1 cellular context compared by ENCODE assay signal in the genomic region with DNA sequence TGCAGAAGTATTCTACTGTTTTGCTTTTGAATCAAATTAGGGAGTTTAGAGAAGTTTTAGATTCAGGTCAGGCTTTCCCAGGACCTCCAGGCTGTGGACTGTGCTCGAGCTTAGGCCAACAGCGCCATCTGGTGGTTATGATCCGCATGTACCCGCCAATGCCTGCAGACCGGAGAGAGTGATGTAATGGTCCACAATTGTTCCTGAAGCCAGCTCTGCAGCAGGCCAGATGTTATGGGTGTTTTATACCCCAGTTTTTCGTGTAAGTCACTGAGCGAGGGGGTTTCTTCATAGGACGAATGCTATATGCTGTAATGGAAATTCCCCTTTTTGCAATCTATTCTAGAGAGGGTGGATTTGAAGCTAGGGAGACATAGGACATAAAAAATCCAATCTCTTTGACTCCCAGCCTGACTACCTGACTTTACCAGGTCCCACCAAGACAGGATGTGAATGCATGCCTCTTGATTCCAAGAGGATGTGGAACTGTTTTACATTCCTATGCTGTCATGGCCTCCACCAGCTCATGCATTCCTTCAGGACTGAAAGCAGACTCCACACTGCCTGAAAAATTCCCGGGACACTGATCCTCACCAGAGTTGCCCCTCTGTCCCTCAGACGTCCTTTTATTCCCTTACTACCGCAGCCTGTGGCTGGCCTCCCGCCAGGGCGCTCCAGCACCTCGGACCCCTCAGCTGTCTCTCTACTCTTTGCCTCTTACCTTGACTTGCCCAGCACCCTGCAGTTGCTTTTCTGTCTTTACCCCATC.
TF ChIP-seq lines count a peak whose summit lies in the region.

No MANE protein-coding gene starts in this region.

TF ChIP-seq in HepG2, 621 proteins besides CTCF, POLR2A, EP300 and RAD21 (continued from another document and continues in another):
- TF ChIP-seq, protein P1, sequence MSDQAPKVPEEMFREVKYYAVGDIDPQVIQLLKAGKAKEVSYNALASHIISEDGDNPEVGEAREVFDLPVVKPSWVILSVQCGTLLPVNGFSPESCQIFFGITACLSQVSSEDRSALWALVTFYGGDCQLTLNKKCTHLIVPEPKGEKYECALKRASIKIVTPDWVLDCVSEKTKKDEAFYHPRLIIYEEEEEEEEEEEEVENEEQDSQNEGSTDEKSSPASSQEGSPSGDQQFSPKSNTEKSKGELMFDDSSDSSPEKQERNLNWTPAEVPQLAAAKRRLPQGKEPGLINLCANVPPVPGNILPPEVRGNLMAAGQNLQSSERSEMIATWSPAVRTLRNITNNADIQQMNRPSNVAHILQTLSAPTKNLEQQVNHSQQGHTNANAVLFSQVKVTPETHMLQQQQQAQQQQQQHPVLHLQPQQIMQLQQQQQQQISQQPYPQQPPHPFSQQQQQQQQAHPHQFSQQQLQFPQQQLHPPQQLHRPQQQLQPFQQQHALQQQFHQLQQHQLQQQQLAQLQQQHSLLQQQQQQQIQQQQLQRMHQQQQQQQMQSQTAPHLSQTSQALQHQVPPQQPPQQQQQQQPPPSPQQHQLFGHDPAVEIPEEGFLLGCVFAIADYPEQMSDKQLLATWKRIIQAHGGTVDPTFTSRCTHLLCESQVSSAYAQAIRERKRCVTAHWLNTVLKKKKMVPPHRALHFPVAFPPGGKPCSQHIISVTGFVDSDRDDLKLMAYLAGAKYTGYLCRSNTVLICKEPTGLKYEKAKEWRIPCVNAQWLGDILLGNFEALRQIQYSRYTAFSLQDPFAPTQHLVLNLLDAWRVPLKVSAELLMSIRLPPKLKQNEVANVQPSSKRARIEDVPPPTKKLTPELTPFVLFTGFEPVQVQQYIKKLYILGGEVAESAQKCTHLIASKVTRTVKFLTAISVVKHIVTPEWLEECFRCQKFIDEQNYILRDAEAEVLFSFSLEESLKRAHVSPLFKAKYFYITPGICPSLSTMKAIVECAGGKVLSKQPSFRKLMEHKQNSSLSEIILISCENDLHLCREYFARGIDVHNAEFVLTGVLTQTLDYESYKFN (CRISPR knock-in tag; conservative IDR thresholded peaks at IDR 0.05) = no peak
- TF ChIP-seq ZNF468 (CRISPR knock-in tag; IDR thresholded peaks at IDR 0.05) (no peak), ZFP1 (CRISPR knock-in tag; IDR thresholded peaks at IDR 0.05) (no peak), ZC3H13 (CRISPR knock-in tag; IDR thresholded peaks at IDR 0.05) (no peak), ZSCAN29 (CRISPR knock-in tag; conservative IDR thresholded peaks at IDR 0.05) (no peak), ZNF3 (CRISPR knock-in tag; IDR thresholded peaks at IDR 0.05) (no peak), CEBPG (CRISPR knock-in tag; IDR thresholded peaks at IDR 0.05) (peak; percentile 80), NCOA1 (CRISPR knock-in tag; IDR thresholded peaks at IDR 0.05) (no peak), ZNF274 (CRISPR knock-in tag; IDR thresholded peaks at IDR 0.05) (no peak), ZFP90 (CRISPR knock-in tag; IDR thresholded peaks at IDR 0.05; ENCODE audit: borderline replicate concordance) (no peak), GATAD2A (CRISPR knock-in tag; IDR thresholded peaks at IDR 0.05) (0 out of 2 replicates have a peak, but pooled peaks have one; percentile 41), ZNF350 (CRISPR knock-in tag; IDR thresholded peaks at IDR 0.05; ENCODE audit: borderline replicate concordance, low read depth) (peak; percentile 50; the same call in 1 of the 2 replicates), TP53 (CRISPR knock-in tag; conservative IDR thresholded peaks at IDR 0.05) (no peak), FOXC1 (CRISPR knock-in tag; IDR thresholded peaks at IDR 0.05; ENCODE audit: borderline replicate concordance) (no peak), SMC3 (IDR thresholded peaks at IDR 0.05; ENCODE audit: low read length) (peak; percentile 87), ZNF510 (CRISPR knock-in tag; IDR thresholded peaks at IDR 0.05; ENCODE audit: low read depth) (no peak), SALL1 (CRISPR knock-in tag; IDR thresholded peaks at IDR 0.05) (peak; percentile 42; the same call in 1 of the 2 replicates), ARNT (IDR thresholded peaks at IDR 0.05) (no peak), IKZF4 (CRISPR knock-in tag; IDR thresholded peaks at IDR 0.05; ENCODE audit: borderline replicate concordance, low read depth, not compliant biosample characterization) (no peak), SUZ12 (IDR thresholded peaks at IDR 0.05; ENCODE audit: low read depth, low read length) (peak; percentile 19; the same call in 1 of the 2 replicates), NAIF1 (CRISPR knock-in tag; IDR thresholded peaks at IDR 0.05; ENCODE audit: borderline replicate concordance) (no peak), SNAPC2 (CRISPR knock-in tag; IDR thresholded peaks at IDR 0.05) (no peak), KLF9 (CRISPR knock-in tag; IDR thresholded peaks at IDR 0.05; ENCODE audit: low read depth) (no peak), ZNF230 (CRISPR knock-in tag; IDR thresholded peaks at IDR 0.05) (no peak), ZIK1 (CRISPR knock-in tag; IDR thresholded peaks at IDR 0.05; ENCODE audit: borderline replicate concordance, low read depth) (no peak), THYN1 (CRISPR knock-in tag; IDR thresholded peaks at IDR 0.05; ENCODE audit: borderline replicate concordance, low read depth) (no peak), ZNF780A (CRISPR knock-in tag; IDR thresholded peaks at IDR 0.05) (no peak), YEATS4 (CRISPR knock-in tag; IDR thresholded peaks at IDR 0.05; ENCODE audit: borderline replicate concordance) (no peak), BHLHE40 (IDR thresholded peaks at IDR 0.05; ENCODE audit: low read length) (no peak), ZNF543 (CRISPR knock-in tag; IDR thresholded peaks at IDR 0.05) (no peak), ZNF563 (CRISPR knock-in tag; IDR thresholded peaks at IDR 0.05) (no peak), MED13 (CRISPR knock-in tag; IDR thresholded peaks at IDR 0.05) (no peak), GTF3A (CRISPR knock-in tag; conservative IDR thresholded peaks at IDR 0.05) (no peak), MTA1 (CRISPR knock-in tag; IDR thresholded peaks at IDR 0.05; ENCODE audit: borderline replicate concordance) (no peak), ZNF557 (CRISPR knock-in tag; IDR thresholded peaks at IDR 0.05) (no peak), TOPORS (CRISPR knock-in tag; IDR thresholded peaks at IDR 0.05) (no peak), STAG1 (CRISPR knock-in tag; IDR thresholded peaks at IDR 0.05) (peak; percentile 96)
- TF ChIP-seq, protein P2, sequence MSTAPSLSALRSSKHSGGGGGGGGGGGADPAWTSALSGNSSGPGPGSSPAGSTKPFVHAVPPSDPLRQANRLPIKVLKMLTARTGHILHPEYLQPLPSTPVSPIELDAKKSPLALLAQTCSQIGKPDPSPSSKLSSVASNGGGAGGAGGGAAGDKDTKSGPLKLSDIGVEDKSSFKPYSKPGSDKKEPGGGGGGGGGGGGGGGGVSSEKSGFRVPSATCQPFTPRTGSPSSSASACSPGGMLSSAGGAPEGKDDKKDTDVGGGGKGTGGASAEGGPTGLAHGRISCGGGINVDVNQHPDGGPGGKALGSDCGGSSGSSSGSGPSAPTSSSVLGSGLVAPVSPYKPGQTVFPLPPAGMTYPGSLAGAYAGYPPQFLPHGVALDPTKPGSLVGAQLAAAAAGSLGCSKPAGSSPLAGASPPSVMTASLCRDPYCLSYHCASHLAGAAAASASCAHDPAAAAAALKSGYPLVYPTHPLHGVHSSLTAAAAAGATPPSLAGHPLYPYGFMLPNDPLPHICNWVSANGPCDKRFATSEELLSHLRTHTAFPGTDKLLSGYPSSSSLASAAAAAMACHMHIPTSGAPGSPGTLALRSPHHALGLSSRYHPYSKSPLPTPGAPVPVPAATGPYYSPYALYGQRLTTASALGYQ (CRISPR knock-in tag; IDR thresholded peaks at IDR 0.05) = no peak
- TF ChIP-seq, protein P3, sequence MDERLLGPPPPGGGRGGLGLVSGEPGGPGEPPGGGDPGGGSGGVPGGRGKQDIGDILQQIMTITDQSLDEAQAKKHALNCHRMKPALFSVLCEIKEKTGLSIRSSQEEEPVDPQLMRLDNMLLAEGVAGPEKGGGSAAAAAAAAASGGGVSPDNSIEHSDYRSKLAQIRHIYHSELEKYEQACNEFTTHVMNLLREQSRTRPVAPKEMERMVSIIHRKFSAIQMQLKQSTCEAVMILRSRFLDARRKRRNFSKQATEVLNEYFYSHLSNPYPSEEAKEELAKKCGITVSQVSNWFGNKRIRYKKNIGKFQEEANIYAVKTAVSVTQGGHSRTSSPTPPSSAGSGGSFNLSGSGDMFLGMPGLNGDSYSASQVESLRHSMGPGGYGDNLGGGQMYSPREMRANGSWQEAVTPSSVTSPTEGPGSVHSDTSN (CRISPR knock-in tag; IDR thresholded peaks at IDR 0.05) = no peak
- TF ChIP-seq, protein P4, sequence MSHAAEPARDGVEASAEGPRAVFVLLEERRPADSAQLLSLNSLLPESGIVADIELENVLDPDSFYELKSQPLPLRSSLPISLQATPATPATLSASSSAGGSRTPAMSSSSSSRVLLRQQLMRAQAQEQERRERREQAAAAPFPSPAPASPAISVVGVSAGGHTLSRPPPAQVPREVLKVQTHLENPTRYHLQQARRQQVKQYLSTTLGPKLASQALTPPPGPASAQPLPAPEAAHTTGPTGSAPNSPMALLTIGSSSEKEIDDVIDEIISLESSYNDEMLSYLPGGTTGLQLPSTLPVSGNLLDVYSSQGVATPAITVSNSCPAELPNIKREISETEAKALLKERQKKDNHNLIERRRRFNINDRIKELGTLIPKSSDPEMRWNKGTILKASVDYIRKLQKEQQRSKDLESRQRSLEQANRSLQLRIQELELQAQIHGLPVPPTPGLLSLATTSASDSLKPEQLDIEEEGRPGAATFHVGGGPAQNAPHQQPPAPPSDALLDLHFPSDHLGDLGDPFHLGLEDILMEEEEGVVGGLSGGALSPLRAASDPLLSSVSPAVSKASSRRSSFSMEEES (CRISPR knock-in tag; IDR thresholded peaks at IDR 0.05) = no peak
- TF ChIP-seq, protein P5, sequence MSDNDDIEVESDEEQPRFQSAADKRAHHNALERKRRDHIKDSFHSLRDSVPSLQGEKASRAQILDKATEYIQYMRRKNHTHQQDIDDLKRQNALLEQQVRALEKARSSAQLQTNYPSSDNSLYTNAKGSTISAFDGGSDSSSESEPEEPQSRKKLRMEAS (IDR thresholded peaks at IDR 0.05) = no peak
- TF ChIP-seq, protein P6, sequence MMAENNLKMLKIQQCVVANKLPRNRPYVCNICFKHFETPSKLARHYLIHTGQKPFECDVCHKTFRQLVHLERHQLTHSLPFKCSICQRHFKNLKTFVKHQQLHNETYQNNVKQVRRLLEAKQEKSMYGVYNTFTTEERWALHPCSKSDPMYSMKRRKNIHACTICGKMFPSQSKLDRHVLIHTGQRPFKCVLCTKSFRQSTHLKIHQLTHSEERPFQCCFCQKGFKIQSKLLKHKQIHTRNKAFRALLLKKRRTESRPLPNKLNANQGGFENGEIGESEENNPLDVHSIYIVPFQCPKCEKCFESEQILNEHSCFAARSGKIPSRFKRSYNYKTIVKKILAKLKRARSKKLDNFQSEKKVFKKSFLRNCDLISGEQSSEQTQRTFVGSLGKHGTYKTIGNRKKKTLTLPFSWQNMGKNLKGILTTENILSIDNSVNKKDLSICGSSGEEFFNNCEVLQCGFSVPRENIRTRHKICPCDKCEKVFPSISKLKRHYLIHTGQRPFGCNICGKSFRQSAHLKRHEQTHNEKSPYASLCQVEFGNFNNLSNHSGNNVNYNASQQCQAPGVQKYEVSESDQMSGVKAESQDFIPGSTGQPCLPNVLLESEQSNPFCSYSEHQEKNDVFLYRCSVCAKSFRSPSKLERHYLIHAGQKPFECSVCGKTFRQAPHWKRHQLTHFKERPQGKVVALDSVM (CRISPR knock-in tag; IDR thresholded peaks at IDR 0.05) = no peak
- TF ChIP-seq, protein P7, sequence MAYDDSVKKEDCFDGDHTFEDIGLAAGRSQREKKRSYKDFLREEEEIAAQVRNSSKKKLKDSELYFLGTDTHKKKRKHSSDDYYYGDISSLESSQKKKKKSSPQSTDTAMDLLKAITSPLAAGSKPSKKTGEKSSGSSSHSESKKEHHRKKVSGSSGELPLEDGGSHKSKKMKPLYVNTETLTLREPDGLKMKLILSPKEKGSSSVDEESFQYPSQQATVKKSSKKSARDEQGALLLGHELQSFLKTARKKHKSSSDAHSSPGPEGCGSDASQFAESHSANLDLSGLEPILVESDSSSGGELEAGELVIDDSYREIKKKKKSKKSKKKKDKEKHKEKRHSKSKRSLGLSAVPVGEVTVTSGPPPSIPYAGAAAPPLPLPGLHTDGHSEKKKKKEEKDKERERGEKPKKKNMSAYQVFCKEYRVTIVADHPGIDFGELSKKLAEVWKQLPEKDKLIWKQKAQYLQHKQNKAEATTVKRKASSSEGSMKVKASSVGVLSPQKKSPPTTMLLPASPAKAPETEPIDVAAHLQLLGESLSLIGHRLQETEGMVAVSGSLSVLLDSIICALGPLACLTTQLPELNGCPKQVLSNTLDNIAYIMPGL (CRISPR knock-in tag; IDR thresholded peaks at IDR 0.05; ENCODE audit: borderline replicate concordance in 1 of 2, low read depth in 1 of 2) = peak; percentile 58 to 62; a peak in 2 of 4 replicates
- TF ChIP-seq, protein P8, sequence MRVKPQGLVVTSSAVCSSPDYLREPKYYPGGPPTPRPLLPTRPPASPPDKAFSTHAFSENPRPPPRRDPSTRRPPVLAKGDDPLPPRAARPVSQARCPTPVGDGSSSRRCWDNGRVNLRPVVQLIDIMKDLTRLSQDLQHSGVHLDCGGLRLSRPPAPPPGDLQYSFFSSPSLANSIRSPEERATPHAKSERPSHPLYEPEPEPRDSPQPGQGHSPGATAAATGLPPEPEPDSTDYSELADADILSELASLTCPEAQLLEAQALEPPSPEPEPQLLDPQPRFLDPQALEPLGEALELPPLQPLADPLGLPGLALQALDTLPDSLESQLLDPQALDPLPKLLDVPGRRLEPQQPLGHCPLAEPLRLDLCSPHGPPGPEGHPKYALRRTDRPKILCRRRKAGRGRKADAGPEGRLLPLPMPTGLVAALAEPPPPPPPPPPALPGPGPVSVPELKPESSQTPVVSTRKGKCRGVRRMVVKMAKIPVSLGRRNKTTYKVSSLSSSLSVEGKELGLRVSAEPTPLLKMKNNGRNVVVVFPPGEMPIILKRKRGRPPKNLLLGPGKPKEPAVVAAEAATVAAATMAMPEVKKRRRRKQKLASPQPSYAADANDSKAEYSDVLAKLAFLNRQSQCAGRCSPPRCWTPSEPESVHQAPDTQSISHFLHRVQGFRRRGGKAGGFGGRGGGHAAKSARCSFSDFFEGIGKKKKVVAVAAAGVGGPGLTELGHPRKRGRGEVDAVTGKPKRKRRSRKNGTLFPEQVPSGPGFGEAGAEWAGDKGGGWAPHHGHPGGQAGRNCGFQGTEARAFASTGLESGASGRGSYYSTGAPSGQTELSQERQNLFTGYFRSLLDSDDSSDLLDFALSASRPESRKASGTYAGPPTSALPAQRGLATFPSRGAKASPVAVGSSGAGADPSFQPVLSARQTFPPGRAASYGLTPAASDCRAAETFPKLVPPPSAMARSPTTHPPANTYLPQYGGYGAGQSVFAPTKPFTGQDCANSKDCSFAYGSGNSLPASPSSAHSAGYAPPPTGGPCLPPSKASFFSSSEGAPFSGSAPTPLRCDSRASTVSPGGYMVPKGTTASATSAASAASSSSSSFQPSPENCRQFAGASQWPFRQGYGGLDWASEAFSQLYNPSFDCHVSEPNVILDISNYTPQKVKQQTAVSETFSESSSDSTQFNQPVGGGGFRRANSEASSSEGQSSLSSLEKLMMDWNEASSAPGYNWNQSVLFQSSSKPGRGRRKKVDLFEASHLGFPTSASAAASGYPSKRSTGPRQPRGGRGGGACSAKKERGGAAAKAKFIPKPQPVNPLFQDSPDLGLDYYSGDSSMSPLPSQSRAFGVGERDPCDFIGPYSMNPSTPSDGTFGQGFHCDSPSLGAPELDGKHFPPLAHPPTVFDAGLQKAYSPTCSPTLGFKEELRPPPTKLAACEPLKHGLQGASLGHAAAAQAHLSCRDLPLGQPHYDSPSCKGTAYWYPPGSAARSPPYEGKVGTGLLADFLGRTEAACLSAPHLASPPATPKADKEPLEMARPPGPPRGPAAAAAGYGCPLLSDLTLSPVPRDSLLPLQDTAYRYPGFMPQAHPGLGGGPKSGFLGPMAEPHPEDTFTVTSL (CRISPR knock-in tag; IDR thresholded peaks at IDR 0.05; ENCODE audit: borderline replicate concordance) = no peak
